Comparison of ENCODE assay signal across 19 cellular contexts in the genomic region with DNA sequence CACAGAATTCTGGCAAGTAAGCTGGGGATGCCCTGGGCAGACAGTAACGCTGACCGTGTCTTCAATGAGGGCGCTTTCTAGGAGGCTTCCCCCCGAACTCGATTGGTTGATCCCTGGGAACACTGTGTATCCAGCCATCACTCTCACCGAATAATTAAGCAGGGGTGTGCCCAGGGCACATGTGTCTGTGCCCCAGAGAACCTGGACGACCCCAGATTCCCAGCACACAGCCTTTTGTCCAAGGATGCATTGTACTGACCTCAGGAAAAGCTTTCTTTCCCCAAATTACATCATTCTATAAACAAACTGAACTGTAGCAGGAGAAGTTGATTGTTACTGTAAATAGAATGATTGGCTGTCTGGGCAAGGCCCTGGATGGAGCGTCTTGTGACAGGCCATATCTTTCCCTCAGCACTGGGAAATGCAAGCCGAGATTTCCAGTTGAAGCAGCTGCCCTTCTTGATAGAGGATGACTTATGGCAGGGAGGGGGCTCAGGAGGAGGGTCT. TPM values are rescaled to one million over a fixed set of nuclear protein-coding genes. Genes with fewer than 3 reads are reported as not detected.
DNase-seq lines count a peak whose midpoint lies in the region; ATAC-seq, FAIRE-seq and TF ChIP-seq lines count a peak whose summit lies in the region.
"Had no signal": no experiment of that assay in that cellular context is flagged by ENCODE, and none has a peak within 500 bp of the region (broad histone marks: within the 10 kb centered on the region; RNA-seq: fewer than 3 reads in every experiment).

No MANE protein-coding gene starts in this region.

- ATAC-seq in lower lobe of right lung = peak; percentile 29 to 49
- ATAC-seq in HG02798 (IDR thresholded peaks at IDR 0.05; ENCODE audit: poor library complexity, unreplicated experiment) = no peak
- ATAC-seq: activated T-helper 17 cell treated with anti-CD3 and anti-CD28 coated beads, Interleukin-2, amount 50 U/mL, for 72 hours had no signal

- TF ChIP-seq POLR2A in testis (IDR thresholded peaks at IDR 0.05) = no peak

- H3K4me3 ChIP-seq in adipocyte (ENCODE audit: low read length) (no peak overlapping the region), lower lobe of right lung (no peak overlapping the region), testis (no peak overlapping the region), osteoblast (ENCODE audit: insufficient read depth, low read length) (no peak overlapping the region), H7 (ENCODE audit: insufficient read depth, low read depth, low read length) (no peak overlapping the region)

- H3K4me1 Mint-ChIP-seq in endothelial cell (ENCODE audit: unreplicated experiment) = peaks cover 48% of the 10 kb centered on the region
- H3K4me1 Mint-ChIP-seq: activated T-helper 17 cell treated with anti-CD3 and anti-CD28 coated beads, Interleukin-2, amount 50 U/mL, for 72 hours; IgD-negative memory B cell had no signal

- H3K4me1 ChIP-seq in adipocyte (ENCODE audit: control insufficient read depth, insufficient read depth, low read length) (peaks cover 70% of the 10 kb centered on the region), lower lobe of right lung (peaks cover 70% of the 10 kb centered on the region), testis (peaks cover 63% of the 10 kb centered on the region), osteoblast (ENCODE audit: insufficient read depth, low read length) (peaks cover 25% of the 10 kb centered on the region)

- intact Hi-C loops in lower lobe of right lung (cut with DNase I) (no loop called here), testis (cut with DNase I; ENCODE audit: low total_unique reads) (no loop called here)

- no peaks in the 10 kb centered on the region for H3K79me2 ChIP-seq in osteoblast (ENCODE audit: insufficient read depth, low read length)

- H3K36me3 Mint-ChIP-seq in endothelial cell (ENCODE audit: low read depth, unreplicated experiment) = peaks cover 2% of the 10 kb centered on the region
- H3K36me3 Mint-ChIP-seq: IgD-negative memory B cell had no signal

- no peak overlapping the region for H3K4me2 ChIP-seq in osteoblast (ENCODE audit: insufficient read depth, low read length)

- H3K9me3 ChIP-seq in adipocyte (ENCODE audit: control insufficient read depth, low read length) = no peaks in the 10 kb centered on the region
- H3K9me3 ChIP-seq in lower lobe of right lung = no peaks in the 10 kb centered on the region
- no peaks in the 10 kb centered on the region for H3K9me3 ChIP-seq in testis
- no peaks in the 10 kb centered on the region for H3K9me3 ChIP-seq in osteoblast (ENCODE audit: low read depth, low read length)

- no peak for FAIRE-seq in RCC 7860 (lab: Jason Lieb, UNC)
- FAIRE-seq: bronchial epithelial cell had no signal

- no peaks in the 10 kb centered on the region for H3K27me3 ChIP-seq in adipocyte (replicated peaks; ENCODE audit: control insufficient read depth, insufficient read depth, low read length)
- no peaks in the 10 kb centered on the region for H3K27me3 ChIP-seq in lower lobe of right lung (ENCODE audit: low read depth)
- no peaks in the 10 kb centered on the region for H3K27me3 ChIP-seq in testis
- no peaks in the 10 kb centered on the region for H3K27me3 ChIP-seq in osteoblast (ENCODE audit: insufficient read depth, low read length)
- H3K27me3 ChIP-seq in H7 (ENCODE audit: control insufficient read depth, insufficient read depth, low read length) = peaks cover 2% of the 10 kb centered on the region; the same call in 1 of the 2 replicates

- H2AFZ ChIP-seq in osteoblast (ENCODE audit: low read length) = no peak overlapping the region

- H3K36me3 ChIP-seq in adipocyte (ENCODE audit: control insufficient read depth, insufficient read depth, low read length, severe bottlenecking) (peaks cover 35% of the 10 kb centered on the region), lower lobe of right lung (peaks cover 48% of the 10 kb centered on the region), testis (ENCODE audit: low read depth, missing control alignments) (no peaks in the 10 kb centered on the region), osteoblast (ENCODE audit: insufficient read depth, low read length) (no peaks in the 10 kb centered on the region), H7 (replicated peaks; ENCODE audit: control insufficient read depth, insufficient read depth, low read length) (no peaks in the 10 kb centered on the region; the same call in none of the 2 replicates)

- H3K27ac Mint-ChIP-seq in endothelial cell (ENCODE audit: unreplicated experiment) = peak overlapping the region; percentile 94
- H3K27ac Mint-ChIP-seq: activated T-helper 17 cell treated with anti-CD3 and anti-CD28 coated beads, Interleukin-2, amount 50 U/mL, for 72 hours; IgD-negative memory B cell; T-helper 2 cell treated with Interferon-gamma antibody and Interleukin-4, amounts not matched to agents 5 μg/mL and 100 μg/mL, for 36 hours had no signal

- WGBS in testis, 2 donors = 69 to 72% methylated on average over 9 of the region's 9 CpGs

- H3K4me3 Mint-ChIP-seq in endothelial cell (ENCODE audit: unreplicated experiment) = no peak overlapping the region
- H3K4me3 Mint-ChIP-seq: activated T-helper 17 cell treated with anti-CD3 and anti-CD28 coated beads, Interleukin-2, amount 50 U/mL, for 72 hours; IgD-negative memory B cell; T-helper 2 cell treated with Interferon-gamma antibody and Interleukin-4, amounts not matched to agents 5 μg/mL and 100 μg/mL, for 36 hours had no signal

- H3K9ac ChIP-seq in adipocyte (ENCODE audit: low read length) = peak overlapping the region; percentile 76

- TF ChIP-seq CTCF in endothelial cell (IDR thresholded peaks at IDR 0.05; ENCODE audit: unreplicated experiment) (no peak), lower lobe of right lung (IDR thresholded peaks at IDR 0.05) (no peak), testis (IDR thresholded peaks at IDR 0.05) (no peak), osteoblast (IDR thresholded peaks at IDR 0.05; ENCODE audit: extremely low read depth, low read depth, low read length) (no peak)

- H3K27ac ChIP-seq in lower lobe of right lung = peak overlapping the region; percentile 72
- H3K27ac ChIP-seq in testis = peak overlapping the region; percentile 52 to 73
- H3K27ac ChIP-seq in osteoblast (ENCODE audit: low read depth, low read length) = no peak overlapping the region
- H3K27ac ChIP-seq: epithelial cell of prostate had no signal

- no peaks in the 10 kb centered on the region for H3K9me3 Mint-ChIP-seq in endothelial cell (ENCODE audit: unreplicated experiment)
- H3K9me3 Mint-ChIP-seq: activated T-helper 17 cell treated with anti-CD3 and anti-CD28 coated beads, Interleukin-2, amount 50 U/mL, for 72 hours; IgD-negative memory B cell; T-helper 2 cell treated with Interferon-gamma antibody and Interleukin-4, amounts not matched to agents 5 μg/mL and 100 μg/mL, for 36 hours had no signal

- H4K20me1 ChIP-seq in osteoblast (ENCODE audit: insufficient read depth, low read length) = no peaks in the 10 kb centered on the region

- DNase-seq in adipocyte (ENCODE audit: low read depth) = no peak
- no peak for DNase-seq in endothelial cell (ENCODE audit: low spot score)
- DNase-seq in lower lobe of right lung = no peak
- DNase-seq in testis = no peak
- DNase-seq in osteoblast (ENCODE audit: insufficient read length, low spot score, missing footprints) = no peak
- no peak for DNase-seq in H7
- DNase-seq in RCC 7860 (ENCODE audit: low spot score) = no peak
- DNase-seq: activated CD4-positive, alpha-beta T cell treated with anti-CD3 and anti-CD28 coated beads, Interleukin-2, amount 50 U/mL, for 4 hours; DND-41; hippocampal formation; NCI-H1436; NCI-H510A treated with DMSO at 0.1 percent for 48 hours; nucleus accumbens had no signal

- H3K27me3 Mint-ChIP-seq in endothelial cell (ENCODE audit: unreplicated experiment) = peaks cover 19% of the 10 kb centered on the region

RNA-seq across cellular contexts. Expression of a gene that starts 6.6 kb away (rescaled TPM):
- total RNA-seq in endothelial cell (ENCODE audit: unreplicated experiment) (22.5 TPM), lower lobe of right lung (108 TPM), testis (10 to 100 TPM; 33.1 to 84.9 TPM), osteoblast (43.6 and 87.6 TPM in 2 replicates)
- polyA plus RNA-seq in testis (ENCODE audit: insufficient read depth, low read depth, low replicate concordance) = 29.1 TPM
- total RNA-seq in H7 (2014; rRNA removed; shearing (Covaris generic)) = 0.28 and 1.2 TPM in 2 replicates
- polyA plus RNA-seq: IgD-negative memory B cell had no signal

RNA-seq across cellular contexts. Expression of a gene that starts 15.5 kb away (rescaled TPM):
- total RNA-seq in endothelial cell (ENCODE audit: unreplicated experiment) (39.2 TPM), lower lobe of right lung (22.1 TPM), testis (10 to 100 TPM; 12.6 TPM), osteoblast (13.8 and 14.4 TPM in 2 replicates)
- polyA plus RNA-seq in testis (ENCODE audit: insufficient read depth, low read depth, low replicate concordance) = 12.6 TPM
- 20.2 and 23.1 TPM in 2 replicates for total RNA-seq in H7 (2014; rRNA removed; shearing (Covaris generic))

RNA-seq across cellular contexts. Expression of a gene that starts 25.6 kb away (rescaled TPM):
- total RNA-seq in endothelial cell (ENCODE audit: unreplicated experiment) (9.6 TPM), lower lobe of right lung (49.0 TPM), testis (10 to 100 TPM; 53.1 to 68.1 TPM), osteoblast (2.9 and 4.0 TPM in 2 replicates)
- polyA plus RNA-seq in testis (ENCODE audit: insufficient read depth, low read depth, low replicate concordance) = 28.2 TPM
- total RNA-seq in H7 (2014; rRNA removed; shearing (Covaris generic)) = 9.1 and 13.6 TPM in 2 replicates

Comparison
In these comparisons a context has a peak if more than half of its experiments do, and no peak if none do; other contexts are left out.
1. RNA of a gene that starts 6.6 kb away (total RNA-seq): 108 TPM in lower lobe of right lung (single experiment), 43.6 to 87.6 TPM in osteoblast, 33.1 to 84.9 TPM in testis and 22.5 TPM in endothelial cell (single experiment); 0.28 to 1.2 TPM in H7; every median in the first group is over 10 times any median in the second.